In the genomic region with DNA sequence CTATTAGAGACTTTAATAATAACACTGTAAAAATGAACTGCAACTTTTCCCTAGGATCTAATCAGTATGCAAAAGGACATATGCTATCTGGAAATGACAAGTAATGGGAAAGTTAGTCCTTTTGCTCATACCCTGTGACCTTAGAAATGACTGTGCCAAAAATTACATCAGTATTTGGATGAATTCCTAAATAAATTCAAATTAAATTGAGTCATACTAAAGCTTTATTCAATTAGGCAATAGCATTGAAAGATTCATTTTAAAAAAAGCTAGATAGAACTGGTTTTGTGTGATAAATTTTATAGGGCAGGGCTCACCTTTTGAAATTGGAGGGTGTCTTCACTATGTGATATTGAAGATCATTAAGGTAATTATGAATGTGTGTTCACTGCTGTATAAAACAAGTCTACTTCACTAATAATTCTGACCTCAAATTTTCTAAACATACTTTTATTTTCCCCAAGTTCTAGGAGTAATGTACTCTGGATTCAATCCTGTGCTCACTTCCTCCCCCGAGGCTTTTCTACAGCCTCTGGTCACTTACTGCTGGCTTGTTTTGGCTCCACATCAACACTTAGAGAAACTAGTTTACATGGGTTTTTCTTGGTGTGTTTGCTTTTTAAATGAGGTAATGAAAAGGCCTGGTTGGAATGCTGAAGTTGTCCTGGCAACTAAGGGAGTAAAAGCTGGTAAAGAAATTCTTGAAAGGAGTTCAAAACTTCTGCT, we compare ENCODE assay signal across 11 cellular contexts. TPM values are rescaled to one million over a fixed set of nuclear protein-coding genes. Genes with fewer than 3 reads are reported as not detected.
A peak's percentile ranks its signal among the peaks of the same experiment; 100 is the strongest.
DNase-seq lines count a peak whose midpoint lies in the region; ATAC-seq and TF ChIP-seq lines count a peak whose summit lies in the region.
"Had no signal": no experiment of that assay in that cellular context is flagged by ENCODE, and none has a peak within 500 bp of the region (broad histone marks: within the 10 kb centered on the region; RNA-seq: fewer than 3 reads in every experiment).

No MANE protein-coding gene starts in this region.

- TF ChIP-seq CTCF in Calu3 (IDR thresholded peaks at IDR 0.05; ENCODE audit: unreplicated experiment) (no peak), RWPE2 (IDR thresholded peaks at IDR 0.05; ENCODE audit: poor library complexity, severe bottlenecking) (no peak), foreskin keratinocyte (conservative IDR thresholded peaks at IDR 0.05) (no peak), progenitor cell of endocrine pancreas (IDR thresholded peaks at IDR 0.05; ENCODE audit: unreplicated experiment) (no peak)

- H3K27ac ChIP-seq in RWPE2 (ENCODE audit: poor library complexity, severe bottlenecking) (peak overlapping the region; percentile 98), foreskin keratinocyte (no peak overlapping the region)
- H3K27ac ChIP-seq: SK-N-MC had no signal

- POLR2A ChIA-PET in HEK293T (lab: Yijun Ruan, JAX): no interaction called here
- POLR2A ChIA-PET in activated CD4-positive, alpha-beta memory T cell treated with anti-CD3 and anti-CD28 coated beads for 36 hours (lab: Charles Lee): no interaction called here

- H3K27me3 Mint-ChIP-seq in Calu3 (ENCODE audit: unreplicated experiment) (no peaks in the 10 kb centered on the region), progenitor cell of endocrine pancreas (no peaks in the 10 kb centered on the region)
- peaks cover 5% of the 10 kb centered on the region for H3K27me3 Mint-ChIP-seq in activated CD4-positive, alpha-beta memory T cell treated with anti-CD3 and anti-CD28 coated beads for 36 hours

- CTCF ChIA-PET in Calu3 (lab: Charles Lee) (interaction anchor here (1.0 kb wide), 1 partner anchor 149 kb away, joined by 5 read pairs; no protein-coding TSS in a partner anchor), HEK293T (lab: Yijun Ruan, JAX) (no interaction called here)
- CTCF ChIA-PET in activated CD4-positive, alpha-beta memory T cell treated with anti-CD3 and anti-CD28 coated beads for 36 hours (lab: Charles Lee): interaction anchor here (1.6 to 2.2 kb wide), 2 partner anchors 140 to 141 kb away, joined by 6 read pairs; no protein-coding TSS in a partner anchor

- DNase-seq in Calu3: peak; percentile 55
- DNase-seq in RWPE2 (ENCODE audit: low spot score): no peak
- DNase-seq in foreskin keratinocyte: peak in 1 of 2 donors; percentile 63
- no peak for DNase-seq in progenitor cell of endocrine pancreas (ENCODE audit: low spot score, unreplicated experiment)
- no peak for DNase-seq in HEK293T (ENCODE audit: extremely low spot score)
- DNase-seq in activated CD4-positive, alpha-beta memory T cell treated with anti-CD3 and anti-CD28 coated beads for 36 hours: no peak
- DNase-seq: anterior cingulate cortex; stimulated activated CD4-positive, alpha-beta T cell treated with anti-CD3 and anti-CD28 coated beads, Interleukin-4, amount 100 ng/mL, for 1 hour had no signal

- H3K27me3 ChIP-seq in RWPE2 (ENCODE audit: insufficient read depth, poor library complexity, severe bottlenecking): no peaks in the 10 kb centered on the region
- no peaks in the 10 kb centered on the region for H3K27me3 ChIP-seq in foreskin keratinocyte

- intact Hi-C loops in Calu3 (cut with micrococcal nuclease; ENCODE audit: unreplicated experiment): no loop called here
- intact Hi-C loops in activated CD4-positive, alpha-beta memory T cell treated with anti-CD3 and anti-CD28 coated beads for 36 hours (cut with micrococcal nuclease): no loop called here

- H3K9me3 Mint-ChIP-seq in Calu3 (ENCODE audit: low read depth, unreplicated experiment): peaks cover 13% of the 10 kb centered on the region
- peaks cover 18% of the 10 kb centered on the region for H3K9me3 Mint-ChIP-seq in progenitor cell of endocrine pancreas (ENCODE audit: low read depth)
- H3K9me3 Mint-ChIP-seq in activated CD4-positive, alpha-beta memory T cell treated with anti-CD3 and anti-CD28 coated beads for 36 hours: peaks cover 5% of the 10 kb centered on the region

- no peaks in the 10 kb centered on the region for H3K9me3 ChIP-seq in RWPE2 (ENCODE audit: severe bottlenecking)

- ATAC-seq in RWPE2 (ENCODE audit: low read depth) (peak; percentile 63), foreskin keratinocyte (peak; percentile 25), HG02938 (IDR thresholded peaks at IDR 0.05; ENCODE audit: unreplicated experiment) (no peak), HG02870 (IDR thresholded peaks at IDR 0.05; ENCODE audit: unreplicated experiment) (no peak)

- no peak overlapping the region for H3K4me3 ChIP-seq in RWPE2 (ENCODE audit: severe bottlenecking)
- H3K4me3 ChIP-seq: SK-N-MC had no signal

- peak overlapping the region; percentile 72 for H3K27ac Mint-ChIP-seq in Calu3 (ENCODE audit: unreplicated experiment)
- H3K27ac Mint-ChIP-seq in progenitor cell of endocrine pancreas: peak overlapping the region; percentile 87
- no peak overlapping the region for H3K27ac Mint-ChIP-seq in activated CD4-positive, alpha-beta memory T cell treated with anti-CD3 and anti-CD28 coated beads for 36 hours

- H3K4me1 Mint-ChIP-seq in Calu3 (ENCODE audit: low read depth, unreplicated experiment): peaks cover 39% of the 10 kb centered on the region
- peaks cover 59% of the 10 kb centered on the region for H3K4me1 Mint-ChIP-seq in progenitor cell of endocrine pancreas (ENCODE audit: low read depth)
- no peaks in the 10 kb centered on the region for H3K4me1 Mint-ChIP-seq in activated CD4-positive, alpha-beta memory T cell treated with anti-CD3 and anti-CD28 coated beads for 36 hours (ENCODE audit: low read depth)

- H3K36me3 Mint-ChIP-seq in Calu3 (ENCODE audit: insufficient read depth, unreplicated experiment) (peaks cover 6% of the 10 kb centered on the region), progenitor cell of endocrine pancreas (ENCODE audit: insufficient read depth) (peaks cover 11% of the 10 kb centered on the region)
- peaks cover 3% of the 10 kb centered on the region for H3K36me3 Mint-ChIP-seq in activated CD4-positive, alpha-beta memory T cell treated with anti-CD3 and anti-CD28 coated beads for 36 hours

- no peaks in the 10 kb centered on the region for H3K36me3 ChIP-seq in RWPE2 (ENCODE audit: low read depth)

- peak overlapping the region; percentile 5 for H3K4me3 Mint-ChIP-seq in Calu3 (ENCODE audit: low read depth, unreplicated experiment)
- H3K4me3 Mint-ChIP-seq in progenitor cell of endocrine pancreas (ENCODE audit: low read depth): no peak overlapping the region
- no peak overlapping the region for H3K4me3 Mint-ChIP-seq in activated CD4-positive, alpha-beta memory T cell treated with anti-CD3 and anti-CD28 coated beads for 36 hours

- peaks cover 50% of the 10 kb centered on the region for H3K4me1 ChIP-seq in RWPE2 (ENCODE audit: insufficient read depth, poor library complexity, severe bottlenecking)
- peaks cover 7% of the 10 kb centered on the region for H3K4me1 ChIP-seq in foreskin keratinocyte

- no TSS peak for BruUV-seq in Calu3 (replicated peaks; lab: Mats Ljungman, UMichigan)

TF ChIP-seq in HEK293T, 16 proteins besides CTCF, POLR2A, EP300 and RAD21:
- TF ChIP-seq ELF4 (IDR thresholded peaks at IDR 0.05) (no peak), PKNOX1 (IDR thresholded peaks at IDR 0.05) (no peak), CTBP1 (IDR thresholded peaks at IDR 0.05; ENCODE audit: borderline replicate concordance) (no peak), LEF1 (IDR thresholded peaks at IDR 0.05; ENCODE audit: borderline replicate concordance) (no peak), HDGF (IDR thresholded peaks at IDR 0.05; ENCODE audit: borderline replicate concordance) (no peak), FOXM1 (IDR thresholded peaks at IDR 0.05; ENCODE audit: borderline replicate concordance) (no peak), ARNT (IDR thresholded peaks at IDR 0.05) (no peak), BHLHE40 (IDR thresholded peaks at IDR 0.05; ENCODE audit: borderline replicate concordance) (no peak), L3MBTL2 (conservative IDR thresholded peaks at IDR 0.05) (no peak), SP1 (IDR thresholded peaks at IDR 0.05) (no peak), FOXK2 (IDR thresholded peaks at IDR 0.05) (no peak), SUZ12 (IDR thresholded peaks at IDR 0.05) (no peak), ZNF384 (IDR thresholded peaks at IDR 0.05) (no peak), TARDBP (IDR thresholded peaks at IDR 0.05) (no peak), FOXA1 (IDR thresholded peaks at IDR 0.05) (no peak), NFRKB (IDR thresholded peaks at IDR 0.05) (no peak)

RNA-seq across cellular contexts. Expression of gene SPTSSB, which starts 44.4 kb away (rescaled TPM):
- total RNA-seq in Calu3 (2022) (3.0 and 8.1 TPM in 2 replicates), foreskin keratinocyte (0.03 TPM in 1 of 2 replicates, not detected in the other), progenitor cell of endocrine pancreas (28.0 and 30.1 TPM in 2 replicates)
- 0.02 TPM in 1 of 2 replicates, not detected in the other for polyA plus RNA-seq in foreskin keratinocyte
- total RNA-seq in activated CD4-positive, alpha-beta memory T cell treated with anti-CD3 and anti-CD28 coated beads for 36 hours: not detected

Comparison
In these comparisons a context has a peak if more than half of its experiments do, and no peak if none do; other contexts are left out.
1. ATAC-seq: peak in RWPE2 (single experiment) and foreskin keratinocyte (single experiment); none in HG02938 (single experiment) and HG02870 (single experiment).